8 cellular contexts compared by ENCODE assay signal in genomic region chr18:864872-865273, GRCh38. TPM values are rescaled to one million over a fixed set of nuclear protein-coding genes. Genes with fewer than 3 reads are reported as not detected.
DNase-seq lines count a peak whose midpoint lies in the region; ATAC-seq and TF ChIP-seq lines count a peak whose summit lies in the region.

No MANE protein-coding gene starts in this region.

- H3K9me3 Mint-ChIP-seq in activated CD8-positive, alpha-beta T cell treated with anti-CD3 and anti-CD28 coated beads for 36 hours = no peaks in the 10 kb centered on the region
- H3K9me3 Mint-ChIP-seq in effector memory CD8-positive, alpha-beta T cell = no peaks in the 10 kb centered on the region
- no peaks in the 10 kb centered on the region for H3K9me3 Mint-ChIP-seq in mesothelial cell of epicardium

- H3K4me3 Mint-ChIP-seq in activated CD8-positive, alpha-beta T cell treated with anti-CD3 and anti-CD28 coated beads for 36 hours = no peak overlapping the region
- H3K4me3 Mint-ChIP-seq in effector memory CD8-positive, alpha-beta T cell = no peak overlapping the region
- no peak overlapping the region for H3K4me3 Mint-ChIP-seq in mesothelial cell of epicardium

- DNase-seq in AG09319 (ENCODE audit: extremely low read depth, low read depth) = peak; percentile 49
- DNase-seq in NCI-H82 treated with DMSO at 0.1 percent for 48 hours (lab: John Stamatoyannopoulos, UW; ENCODE audit: unreplicated experiment) = peak; percentile 65
- DNase-seq in activated CD8-positive, alpha-beta T cell treated with anti-CD3 and anti-CD28 coated beads for 36 hours = peak; percentile 76
- peak; percentile 36 to 46 (median 43) for DNase-seq in effector memory CD8-positive, alpha-beta T cell
- DNase-seq in mesothelial cell of epicardium (ENCODE audit: low spot score in 2 of 2, unreplicated experiment in 2 of 2) = peak; percentile 49 to 68
- DNase-seq in stimulated activated CD8-positive, alpha-beta memory T cell treated with anti-CD3 and anti-CD28 coated beads, Interleukin-4, amount 100 ng/mL, for 24 hours (ENCODE audit: low read depth) = peak; percentile 45

- TF ChIP-seq CTCF in AG09319 (IDR thresholded peaks at IDR 0.05; ENCODE audit: low read depth, low read length) (peak; percentile 100), mesothelial cell of epicardium (IDR thresholded peaks at IDR 0.05; ENCODE audit: unreplicated experiment) (peak; percentile 80)
- peak; percentile 97 for TF ChIP-seq CTCF in activated CD8-positive, alpha-beta T cell treated with anti-CD3 and anti-CD28 coated beads for 36 hours (IDR thresholded peaks at IDR 0.05)

- peaks cover 15% of the 10 kb centered on the region for H3K27me3 Mint-ChIP-seq in activated CD8-positive, alpha-beta T cell treated with anti-CD3 and anti-CD28 coated beads for 36 hours
- peaks cover 42 to 44% of the 10 kb centered on the region in 2 donors for H3K27me3 Mint-ChIP-seq in effector memory CD8-positive, alpha-beta T cell
- peaks cover 46% of the 10 kb centered on the region for H3K27me3 Mint-ChIP-seq in mesothelial cell of epicardium (ENCODE audit: low read depth)

- H3K4me1 Mint-ChIP-seq in activated CD8-positive, alpha-beta T cell treated with anti-CD3 and anti-CD28 coated beads for 36 hours (ENCODE audit: low read depth) = peaks cover 3% of the 10 kb centered on the region
- peaks cover 0 to 4% of the 10 kb centered on the region in 2 donors for H3K4me1 Mint-ChIP-seq in effector memory CD8-positive, alpha-beta T cell (ENCODE audit: low read depth in 2 of 2)
- H3K4me1 Mint-ChIP-seq in mesothelial cell of epicardium = peaks cover 4% of the 10 kb centered on the region

- H3K27ac Mint-ChIP-seq in activated CD8-positive, alpha-beta T cell treated with anti-CD3 and anti-CD28 coated beads for 36 hours = no peak overlapping the region
- H3K27ac Mint-ChIP-seq in effector memory CD8-positive, alpha-beta T cell = no peak overlapping the region
- H3K27ac Mint-ChIP-seq in mesothelial cell of epicardium = no peak overlapping the region

- no peaks in the 10 kb centered on the region for H3K36me3 Mint-ChIP-seq in activated CD8-positive, alpha-beta T cell treated with anti-CD3 and anti-CD28 coated beads for 36 hours (ENCODE audit: low read depth)
- no peaks in the 10 kb centered on the region for H3K36me3 Mint-ChIP-seq in effector memory CD8-positive, alpha-beta T cell (ENCODE audit: insufficient read depth)
- H3K36me3 Mint-ChIP-seq in mesothelial cell of epicardium = no peaks in the 10 kb centered on the region

- ATAC-seq in GM18909 (IDR thresholded peaks at IDR 0.05; ENCODE audit: poor library complexity, unreplicated experiment) = peak; percentile 95
- ATAC-seq in HG03439 (IDR thresholded peaks at IDR 0.05; ENCODE audit: unreplicated experiment) = peak; percentile 80
- ATAC-seq in activated CD8-positive, alpha-beta T cell treated with anti-CD3 and anti-CD28 coated beads for 36 hours = peak; percentile 82
- ATAC-seq in effector memory CD8-positive, alpha-beta T cell (replicated peaks) = peak; percentile 79

- CTCF ChIA-PET in activated CD8-positive, alpha-beta T cell treated with anti-CD3 and anti-CD28 coated beads for 36 hours (lab: Charles Lee) = interaction anchor here (0.6 to 2.5 kb wide), 26 partner anchors 9 to 1677 kb away, joined by 3 to 24 read pairs (median 3); partner anchors contain the start of gene ADCYAP1

- POLR2A ChIA-PET in activated CD8-positive, alpha-beta T cell treated with anti-CD3 and anti-CD28 coated beads for 36 hours (lab: Charles Lee) = no interaction called here

- intact Hi-C loops in activated CD8-positive, alpha-beta T cell treated with anti-CD3 and anti-CD28 coated beads for 36 hours (cut with micrococcal nuclease) = loop anchor here (2.0 kb wide), 1 partner anchor 96 kb away; no protein-coding TSS in a partner anchor

RNA-seq across cellular contexts. Expression of gene ADCYAP1, which starts 39.8 kb away (rescaled TPM):
- not detected for total RNA-seq in activated CD8-positive, alpha-beta T cell treated with anti-CD3 and anti-CD28 coated beads for 36 hours
- 0.70 to 1.3 TPM (median 0.72 TPM) in 3 replicates for total RNA-seq in mesothelial cell of epicardium

RNA-seq across cellular contexts. Expression of gene YES1, which starts 52.8 kb away (rescaled TPM):
- total RNA-seq in activated CD8-positive, alpha-beta T cell treated with anti-CD3 and anti-CD28 coated beads for 36 hours = 10 to 100 TPM; 38.8 to 40.0 TPM
- total RNA-seq in mesothelial cell of epicardium = 46.5 to 53.1 TPM (median 47.5 TPM) in 3 replicates

Comparison
In these comparisons a context has a peak if more than half of its experiments do, and no peak if none do; other contexts are left out.
1. Peak in every context shown above with its lines: DNase-seq and ATAC-seq.